In genomic region chr16:29116980-29117379, GRCh38 we compare ENCODE assay signal across 1 cellular context.
TF ChIP-seq lines count a peak whose summit lies in the region.

No MANE protein-coding gene starts in this region.

TF ChIP-seq in IMR-90, 13 proteins besides CTCF, POLR2A, EP300 and RAD21:
- no peak for TF ChIP-seq ELK1 (IDR thresholded peaks at IDR 0.05; ENCODE audit: borderline replicate concordance, low read depth, low read length)
- no peak for TF ChIP-seq MAFK (IDR thresholded peaks at IDR 0.05; ENCODE audit: low read depth, low read length)
- TF ChIP-seq CHD1 (IDR thresholded peaks at IDR 0.05; ENCODE audit: low read depth, low read length) = no peak
- TF ChIP-seq MXI1 (IDR thresholded peaks at IDR 0.05; ENCODE audit: borderline replicate concordance, low read depth, low read length) = no peak
- TF ChIP-seq CEBPB (IDR thresholded peaks at IDR 0.05; ENCODE audit: low read depth, low read length) = no peak
- TF ChIP-seq SMC3 (IDR thresholded peaks at IDR 0.05; ENCODE audit: low read depth, low read length) = no peak
- no peak for TF ChIP-seq FOS (IDR thresholded peaks at IDR 0.05; ENCODE audit: low read depth, low read length)
- TF ChIP-seq, protein P1, sequence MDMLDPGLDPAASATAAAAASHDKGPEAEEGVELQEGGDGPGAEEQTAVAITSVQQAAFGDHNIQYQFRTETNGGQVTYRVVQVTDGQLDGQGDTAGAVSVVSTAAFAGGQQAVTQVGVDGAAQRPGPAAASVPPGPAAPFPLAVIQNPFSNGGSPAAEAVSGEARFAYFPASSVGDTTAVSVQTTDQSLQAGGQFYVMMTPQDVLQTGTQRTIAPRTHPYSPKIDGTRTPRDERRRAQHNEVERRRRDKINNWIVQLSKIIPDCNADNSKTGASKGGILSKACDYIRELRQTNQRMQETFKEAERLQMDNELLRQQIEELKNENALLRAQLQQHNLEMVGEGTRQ (IDR thresholded peaks at IDR 0.05; ENCODE audit: low read depth, low read length) = no peak
- TF ChIP-seq MAZ (IDR thresholded peaks at IDR 0.05; ENCODE audit: borderline replicate concordance, low read depth, low read length) = no peak
